In the genomic region with DNA sequence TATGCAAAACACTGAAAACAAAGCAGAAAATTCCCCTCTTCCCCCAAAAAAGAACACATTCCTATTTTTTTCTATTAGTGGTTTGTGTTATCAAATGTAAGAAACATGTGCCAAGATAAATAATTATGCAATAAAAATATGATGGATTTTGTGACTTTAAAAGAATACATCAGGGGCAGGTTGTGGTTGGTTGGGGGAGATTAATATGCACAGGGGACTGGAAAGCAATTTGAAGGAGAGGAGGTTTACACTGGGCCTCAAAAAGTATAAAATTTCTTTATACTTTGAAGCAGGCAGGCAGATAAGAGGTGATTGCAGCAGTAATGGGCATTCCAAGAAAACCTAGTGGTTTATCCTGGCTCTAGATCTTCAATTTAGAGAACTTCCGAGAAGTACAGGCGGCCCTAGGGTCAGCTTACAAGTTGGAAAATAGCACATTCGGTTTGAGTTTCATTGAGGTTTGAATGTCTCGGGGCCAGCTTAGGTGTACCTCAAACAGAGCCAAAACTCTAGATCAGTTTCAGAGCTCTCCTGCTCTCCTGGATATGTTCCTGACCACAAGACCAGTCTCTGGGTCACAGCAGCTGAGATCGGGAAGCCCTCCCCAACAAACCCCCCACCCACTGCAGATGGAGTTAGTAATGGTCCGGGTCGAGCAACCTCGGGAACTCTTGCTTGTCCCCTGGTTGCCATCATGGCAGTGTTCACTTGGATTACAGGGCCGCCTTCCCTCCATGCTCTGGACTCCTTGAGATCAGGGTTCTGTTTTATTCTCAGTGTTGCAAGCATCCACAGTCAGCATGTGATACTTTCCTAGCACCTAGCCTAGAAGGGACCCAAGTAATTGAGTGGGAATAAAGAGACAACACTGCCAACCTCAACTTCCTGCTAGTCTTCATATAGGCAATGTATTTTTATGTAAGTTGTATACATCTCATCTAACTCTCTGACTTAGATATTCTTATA, we compare ENCODE assay signal across 23 cellular contexts.
"Had no signal": no experiment of that assay in that cellular context is flagged by ENCODE, and none has a peak within 500 bp of the region (broad histone marks: within the 10 kb centered on the region; RNA-seq: fewer than 3 reads in every experiment).

No MANE protein-coding gene starts in this region.

- H3K4me1 ChIP-seq: lower lobe of right lung had no signal

- H3K4me3 ChIP-seq: esophagus squamous epithelium, lower lobe of right lung, skin epidermis had no signal

- H3K27me3 ChIP-seq: esophagus squamous epithelium, foreskin keratinocyte had no signal

- H3K27ac Mint-ChIP-seq: nephron progenitor cell, type B pancreatic cell had no signal

- H3K9me3 Mint-ChIP-seq: activated T-cell treated with anti-CD3 and anti-CD28 coated beads, Interleukin-2, amount 50 U/mL, for 4 hours; nephron progenitor cell had no signal

- DNase-seq: activated CD4-positive, alpha-beta T cell treated with anti-CD3 and anti-CD28 coated beads, Interleukin-2, amount 50 U/mL, for 1 hour; activated CD4-positive, CD25-positive, alpha-beta regulatory T cell treated with anti-CD3 and anti-CD28 coated beads, Interleukin-2, amount 50 U/mL, for 72 hours; activated CD8-positive, alpha-beta memory T cell treated with anti-CD3 and anti-CD28 coated beads, Interleukin-2, amount 50 U/mL, for 4 hours; activated effector memory CD4-positive, alpha-beta T cell treated with Interleukin-2 at 50 U/mL for 16 hours; activated naive CD4-positive, alpha-beta T cell treated with anti-CD3 and anti-CD28 coated beads, Interleukin-2, amount 50 U/mL, for 16 hours; activated T-cell treated with anti-CD3 and anti-CD28 coated beads, Interleukin-2, amount 50 U/mL, for 4 hours; dermis blood vessel endothelial cell; effector memory CD4-positive, alpha-beta T cell; esophagus squamous epithelium; foreskin keratinocyte; glutamatergic neuron; hippocampal formation; islet precursor cell; lower lobe of right lung; nephron progenitor cell; nucleus accumbens; retina; stimulated activated naive CD8-positive, alpha-beta T cell treated with anti-CD3 and anti-CD28 coated beads, Interleukin-15, Interleukin-2, amounts not matched to agents 100 U/mL and 50 U/mL, for 24 hours; substantia nigra; SW 1271; T-helper 2 cell had no signal

- H3K36me3 ChIP-seq: esophagus squamous epithelium, lower lobe of right lung had no signal

- H3K4me3 Mint-ChIP-seq: activated T-cell treated with anti-CD3 and anti-CD28 coated beads, Interleukin-2, amount 50 U/mL, for 4 hours; nephron progenitor cell; type B pancreatic cell had no signal

- H3K27me3 Mint-ChIP-seq: type B pancreatic cell had no signal

- H3K36me3 Mint-ChIP-seq: type B pancreatic cell had no signal

- ATAC-seq: activated T-cell treated with anti-CD3 and anti-CD28 coated beads, Interleukin-2, amount 50 U/mL, for 4 hours; foreskin keratinocyte; lower lobe of right lung; stimulated activated naive CD8-positive, alpha-beta T cell treated with anti-CD3 and anti-CD28 coated beads, Interleukin-15, Interleukin-2, amounts not matched to agents 100 U/mL and 50 U/mL, for 24 hours had no signal

- H3K9me3 ChIP-seq: esophagus squamous epithelium, lower lobe of right lung had no signal
